Comparison of ENCODE assay signal across 22 cellular contexts in the genomic region with DNA sequence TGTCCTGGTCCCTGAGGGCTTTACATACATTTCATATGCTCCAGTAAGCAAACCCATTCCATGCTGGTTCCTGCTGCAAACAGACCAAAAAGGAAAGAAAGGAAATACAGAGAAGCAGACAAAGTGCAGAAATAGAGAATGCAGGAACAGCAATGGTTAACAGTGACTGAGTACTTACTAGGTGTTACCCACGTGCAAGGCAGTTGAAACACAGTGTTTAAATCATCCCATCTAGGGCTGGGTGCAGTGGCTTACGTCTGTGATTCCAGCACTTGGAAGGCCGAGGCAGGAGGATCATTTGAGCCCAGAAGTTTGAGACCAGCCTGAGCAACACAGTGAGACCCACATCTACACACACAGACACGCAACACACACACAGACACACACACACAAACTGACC. TPM values are rescaled to one million over a fixed set of nuclear protein-coding genes. Genes with fewer than 3 reads are reported as not detected.
DNase-seq lines count a peak whose midpoint lies in the region; ATAC-seq and TF ChIP-seq lines count a peak whose summit lies in the region.
"Had no signal": no experiment of that assay in that cellular context is flagged by ENCODE, and none has a peak within 500 bp of the region (broad histone marks: within the 10 kb centered on the region; RNA-seq: fewer than 3 reads in every experiment).

No MANE protein-coding gene starts in this region.

- intact Hi-C loops in activated CD4-positive, alpha-beta T cell treated with anti-CD3 and anti-CD28 coated beads, Interleukin-2, amount 10 ng/mL, durations not matched to agents 24 days and 14 days (cut with micrococcal nuclease), result loop anchor here (2.0 kb wide), 1 partner anchor 18 kb away; no protein-coding TSS in a partner anchor
- intact Hi-C loops in OCI-LY7 (cut with micrococcal nuclease; ENCODE audit: unreplicated experiment) (no loop called here), left ventricle myocardium superior (cut with micrococcal nuclease) (no loop called here)

- peaks cover 4% of the 10 kb centered on the region for H3K9me3 Mint-ChIP-seq in activated CD4-positive, alpha-beta T cell treated with anti-CD3 and anti-CD28 coated beads, Interleukin-2, amount 10 ng/mL, durations not matched to agents 24 days and 14 days
- no peaks in the 10 kb centered on the region for H3K9me3 Mint-ChIP-seq in central memory CD8-positive, alpha-beta T cell
- no peaks in the 10 kb centered on the region for H3K9me3 Mint-ChIP-seq in stimulated activated memory B cell treated with anti-CD40 and anti-IgM and Interleukin-4, amounts not matched to agents 10 μg/mL and 1 μg/mL and 100 μg/mL, for 72 hours

- H3K4me2 ChIP-seq in OCI-LY7 (ENCODE audit: low read length), result peak overlapping the region; percentile 72; the same call in 1 of the 2 replicates
- no peak overlapping the region for H3K4me2 ChIP-seq in GM23248 (ENCODE audit: unreplicated experiment)

- no peaks in the 10 kb centered on the region for H4K20me1 ChIP-seq in OCI-LY7 (ENCODE audit: insufficient read depth, low read length)
- H4K20me1 ChIP-seq in GM23248 (ENCODE audit: insufficient read depth), result no peaks in the 10 kb centered on the region

- no peaks in the 10 kb centered on the region for H3K36me3 Mint-ChIP-seq in activated CD4-positive, alpha-beta T cell treated with anti-CD3 and anti-CD28 coated beads, Interleukin-2, amount 10 ng/mL, durations not matched to agents 24 days and 14 days (ENCODE audit: low read depth)
- peaks cover 30% of the 10 kb centered on the region for H3K36me3 Mint-ChIP-seq in central memory CD8-positive, alpha-beta T cell (ENCODE audit: insufficient read depth)
- no peaks in the 10 kb centered on the region for H3K36me3 Mint-ChIP-seq in stimulated activated memory B cell treated with anti-CD40 and anti-IgM and Interleukin-4, amounts not matched to agents 10 μg/mL and 1 μg/mL and 100 μg/mL, for 72 hours

- peaks cover 25% of the 10 kb centered on the region for H3K4me1 Mint-ChIP-seq in activated CD4-positive, alpha-beta T cell treated with anti-CD3 and anti-CD28 coated beads, Interleukin-2, amount 10 ng/mL, durations not matched to agents 24 days and 14 days
- peaks cover 64% of the 10 kb centered on the region for H3K4me1 Mint-ChIP-seq in central memory CD8-positive, alpha-beta T cell
- peaks cover 43% of the 10 kb centered on the region for H3K4me1 Mint-ChIP-seq in stimulated activated memory B cell treated with anti-CD40 and anti-IgM and Interleukin-4, amounts not matched to agents 10 μg/mL and 1 μg/mL and 100 μg/mL, for 72 hours

- in situ Hi-C loops in GM23248 (cut with MboI), result no loop called here

- H3K36me3 ChIP-seq in OCI-LY7 (ENCODE audit: insufficient read depth, low read length), result no peaks in the 10 kb centered on the region
- no peaks in the 10 kb centered on the region for H3K36me3 ChIP-seq in GM23248 (ENCODE audit: low read depth)
- H3K36me3 ChIP-seq: lower lobe of right lung, suprapubic skin had no signal

- no peak for TF ChIP-seq CTCF in OCI-LY7 (conservative IDR thresholded peaks at IDR 0.05; ENCODE audit: low read length)

- H3K27me3 ChIP-seq in GM23248 (replicated peaks; ENCODE audit: insufficient read depth), result no peaks in the 10 kb centered on the region
- H3K27me3 ChIP-seq: suprapubic skin had no signal

- H3K4me3 ChIP-seq in OCI-LY7 (ENCODE audit: low read depth, low read length, poor library complexity, severe bottlenecking), result no peak overlapping the region
- H3K4me3 ChIP-seq in GM23248, result no peak overlapping the region
- H3K4me3 ChIP-seq: lower lobe of right lung, skin epidermis, suprapubic skin had no signal

- H3K27me3 Mint-ChIP-seq in activated CD4-positive, alpha-beta T cell treated with anti-CD3 and anti-CD28 coated beads, Interleukin-2, amount 10 ng/mL, durations not matched to agents 24 days and 14 days, result no peaks in the 10 kb centered on the region
- no peaks in the 10 kb centered on the region for H3K27me3 Mint-ChIP-seq in central memory CD8-positive, alpha-beta T cell
- H3K27me3 Mint-ChIP-seq in stimulated activated memory B cell treated with anti-CD40 and anti-IgM and Interleukin-4, amounts not matched to agents 10 μg/mL and 1 μg/mL and 100 μg/mL, for 72 hours, result no peaks in the 10 kb centered on the region

- POLR2A ChIA-PET in OCI-LY7 (lab: Charles Lee), result interaction anchor here (1.8 to 3.2 kb wide), 2 partner anchors 17 to 66 kb away, joined by 6 to 18 read pairs; partner anchors contain the start of gene WNK1

- DNase-seq in activated CD4-positive, alpha-beta T cell treated with anti-CD3 and anti-CD28 coated beads, Interleukin-2, amount 10 ng/mL, durations not matched to agents 24 days and 14 days, result no peak
- no peak for DNase-seq in activated CD4-positive, alpha-beta T cell treated with anti-CD3 and anti-CD28 coated beads, Interleukin-2, amount 50 U/mL, for 4 hours
- DNase-seq in OCI-LY7 (ENCODE audit: low spot score), result no peak
- no peak for DNase-seq in central memory CD8-positive, alpha-beta T cell (ENCODE audit: low spot score in 2 of 2)
- no peak for DNase-seq in GM23248
- DNase-seq in NCI-H1048 (lab: John Stamatoyannopoulos, UW), result no peak
- no peak for DNase-seq in left ventricle myocardium superior
- DNase-seq: activated CD8-positive, alpha-beta memory T cell treated with anti-CD3 and anti-CD28 coated beads, Interleukin-2, amount 50 U/mL, for 48 hours; activated naive CD4-positive, alpha-beta T cell treated with Interleukin-2 at 50 U/mL for 16 hours; DMS79; head of caudate nucleus; lower lobe of right lung; NCI-H2081; NCI-H524; SHP77; stimulated activated CD4-positive, alpha-beta T cell treated with anti-CD3 and anti-CD28 coated beads, Interleukin-4, amount 100 ng/mL, for 24 hours had no signal

- H3K4me1 ChIP-seq in OCI-LY7 (ENCODE audit: insufficient read depth, low read length, poor library complexity, severe bottlenecking), result peaks cover 40% of the 10 kb centered on the region
- no peaks in the 10 kb centered on the region for H3K4me1 ChIP-seq in GM23248 (ENCODE audit: insufficient read depth)
- H3K4me1 ChIP-seq: suprapubic skin had no signal

- peak overlapping the region; percentile 82 for H2AFZ ChIP-seq in OCI-LY7 (ENCODE audit: low read length)
- H2AFZ ChIP-seq in GM23248, result no peak overlapping the region

- H3K79me2 ChIP-seq in OCI-LY7 (ENCODE audit: insufficient read depth, low read depth, low read length) (no peaks in the 10 kb centered on the region), GM23248 (ENCODE audit: insufficient read depth) (no peaks in the 10 kb centered on the region)

- BruUV-seq in OCI-LY7 (replicated peaks; lab: Mats Ljungman, UMichigan), result no TSS peak

- no peaks in the 10 kb centered on the region for H3K9me3 ChIP-seq in OCI-LY7 (ENCODE audit: low read length)
- no peaks in the 10 kb centered on the region for H3K9me3 ChIP-seq in GM23248 (ENCODE audit: low read depth)
- H3K9me3 ChIP-seq: lower lobe of right lung, suprapubic skin had no signal

- H3K9ac ChIP-seq in GM23248, result no peak overlapping the region

- H3K27ac Mint-ChIP-seq in activated CD4-positive, alpha-beta T cell treated with anti-CD3 and anti-CD28 coated beads, Interleukin-2, amount 10 ng/mL, durations not matched to agents 24 days and 14 days, result peak overlapping the region; percentile 7
- H3K27ac Mint-ChIP-seq in central memory CD8-positive, alpha-beta T cell (ENCODE audit: low read depth), result peak overlapping the region; percentile 93
- H3K27ac Mint-ChIP-seq in stimulated activated memory B cell treated with anti-CD40 and anti-IgM and Interleukin-4, amounts not matched to agents 10 μg/mL and 1 μg/mL and 100 μg/mL, for 72 hours, result peak overlapping the region; percentile 80
- H3K27ac Mint-ChIP-seq: progenitor cell of endocrine pancreas had no signal

- H3K27ac ChIP-seq in OCI-LY7 (ENCODE audit: low read depth, low read length, poor library complexity, severe bottlenecking) (no peak overlapping the region), GM23248 (no peak overlapping the region)
- H3K27ac ChIP-seq: C4-2B, lower lobe of right lung, suprapubic skin had no signal

- CTCF ChIA-PET in OCI-LY7 (lab: Charles Lee; ENCODE audit: unreplicated experiment), result no interaction called here

- no peak overlapping the region for H3K4me3 Mint-ChIP-seq in activated CD4-positive, alpha-beta T cell treated with anti-CD3 and anti-CD28 coated beads, Interleukin-2, amount 10 ng/mL, durations not matched to agents 24 days and 14 days
- H3K4me3 Mint-ChIP-seq in central memory CD8-positive, alpha-beta T cell, result peak overlapping the region; percentile 65
- H3K4me3 Mint-ChIP-seq in stimulated activated memory B cell treated with anti-CD40 and anti-IgM and Interleukin-4, amounts not matched to agents 10 μg/mL and 1 μg/mL and 100 μg/mL, for 72 hours, result no peak overlapping the region

- no peaks in the 10 kb centered on the region for H3F3A ChIP-seq in GM23248 (ENCODE audit: insufficient read depth)

- ATAC-seq in central memory CD8-positive, alpha-beta T cell (replicated peaks; ENCODE audit: extremely low read depth, poor library complexity, severe bottlenecking), result peak; percentile 8
- ATAC-seq in stimulated activated memory B cell treated with anti-CD40 and anti-IgM and Interleukin-4, amounts not matched to agents 10 μg/mL and 1 μg/mL and 100 μg/mL, for 72 hours, result no peak
- no peak for ATAC-seq in left ventricle myocardium superior
- ATAC-seq: lower lobe of right lung had no signal

- no peaks in the 10 kb centered on the region for H3K9me2 ChIP-seq in OCI-LY7 (ENCODE audit: insufficient read depth, low read length)
- H3K9me2 ChIP-seq in GM23248 (ENCODE audit: insufficient read depth), result no peaks in the 10 kb centered on the region

- WGBS in GM23248 (ENCODE audit: low coverage in 1 of 2, low lambda C conversion rate in 2 of 2, missing lambda C conversion rate in 2 of 2), 2 experiments, result 75 to 84% methylated on average over 4 of the region's 4 CpGs

RNA-seq across cellular contexts. Expression of gene NINJ2, which starts 21.2 kb away (rescaled TPM):
- 4.8 and 5.5 TPM in 2 replicates for total RNA-seq in activated CD4-positive, alpha-beta T cell treated with anti-CD3 and anti-CD28 coated beads, Interleukin-2, amount 10 ng/mL, durations not matched to agents 24 days and 14 days
- total RNA-seq in OCI-LY7 (2014; rRNA removed; shearing (Covaris generic)), result 0.79 and 0.82 TPM in 2 replicates
- 3.5 and 4.4 TPM in 2 replicates for total RNA-seq in OCI-LY7 (2022)
- 5.2 and 5.9 TPM in 2 replicates for total RNA-seq in GM23248 (2014; rRNA removed; shearing (Covaris generic))
- polyA plus RNA-seq in GM23248 (2016; fragmentation: Nextera tagmentation; extraction: Ambion mirVana), result 4.9 and 6.4 TPM in 2 replicates
- 5.3 TPM for total RNA-seq in left ventricle myocardium superior
- total RNA-seq: A172 had no signal

Comparison
In these comparisons a context has a peak if more than half of its experiments do, and no peak if none do; other contexts are left out.
1. H3K27ac Mint-ChIP-seq: peak in every context shown above with its lines; median percentile 93 in central memory CD8-positive, alpha-beta T cell; 80 in stimulated activated memory B cell treated with anti-CD40 and anti-IgM and Interleukin-4, amounts not matched to agents 10 μg/mL and 1 μg/mL and 100 μg/mL, for 72 hours; 7 in activated CD4-positive, alpha-beta T cell treated with anti-CD3 and anti-CD28 coated beads, Interleukin-2, amount 10 ng/mL, durations not matched to agents 24 days and 14 days.